In the genomic region with DNA sequence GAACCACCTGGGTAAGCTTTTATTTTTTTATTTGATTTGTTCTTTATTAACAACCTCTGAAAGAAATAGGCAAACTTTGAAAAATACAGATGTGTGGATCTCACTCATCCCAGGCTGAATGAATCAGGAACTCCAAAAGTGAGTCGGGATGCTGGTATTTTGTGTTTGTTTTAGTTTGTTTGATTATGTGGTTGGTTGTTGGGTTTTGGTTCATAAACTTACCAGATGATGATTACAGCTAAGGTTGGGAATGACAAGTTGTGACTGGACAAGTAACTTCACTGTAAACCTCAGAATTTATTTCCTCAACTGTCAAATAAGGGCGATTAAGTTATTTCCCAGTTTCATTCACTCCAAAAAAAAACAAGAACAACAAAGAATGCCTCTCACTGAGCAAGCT, we compare ENCODE assay signal across 27 cellular contexts.
DNase-seq lines count a peak whose midpoint lies in the region; ATAC-seq, FAIRE-seq and TF ChIP-seq lines count a peak whose summit lies in the region.
"Had no signal": no experiment of that assay in that cellular context is flagged by ENCODE, and none has a peak within 500 bp of the region (broad histone marks: within the 10 kb centered on the region; RNA-seq: fewer than 3 reads in every experiment).

No MANE protein-coding gene starts in this region.

- 69% methylated on average over 2 of the region's 2 CpGs for WGBS in mammary epithelial cell (ENCODE audit: low coverage, missing lambda C conversion rate)

- H3K9me3 ChIP-seq in mammary epithelial cell (replicated peaks; ENCODE audit: insufficient read depth, low read length) (no peaks in the 10 kb centered on the region), astrocyte (ENCODE audit: insufficient read depth, low read depth, low read length) (no peaks in the 10 kb centered on the region)
- H3K9me3 ChIP-seq: body of pancreas, HAP-1, suprapubic skin had no signal

- no peaks in the 10 kb centered on the region for H3K36me3 ChIP-seq in mammary epithelial cell (ENCODE audit: insufficient read depth, low read length)
- H3K36me3 ChIP-seq in astrocyte (ENCODE audit: insufficient read depth, low read length) = no peaks in the 10 kb centered on the region
- H3K36me3 ChIP-seq: HAP-1, suprapubic skin had no signal

- TF ChIP-seq CTCF in mammary epithelial cell (conservative IDR thresholded peaks at IDR 0.05 in 1 of 2, IDR thresholded peaks at IDR 0.05 in 1 of 2; ENCODE audit: extremely low read depth in 1 of 2, insufficient read depth in 1 of 2, low read depth in 1 of 2, low read length in 2 of 2) (no peak), MCF 10A (IDR thresholded peaks at IDR 0.05; ENCODE audit: unreplicated experiment) (no peak), astrocyte (IDR thresholded peaks at IDR 0.05; ENCODE audit: insufficient read depth, low read depth, low read length) (no peak)

- H3K4me1 ChIP-seq in mammary epithelial cell (ENCODE audit: insufficient read depth, low read length) = peaks cover 8% of the 10 kb centered on the region
- no peaks in the 10 kb centered on the region for H3K4me1 ChIP-seq in astrocyte (ENCODE audit: insufficient read depth, low read length)
- H3K4me1 ChIP-seq: body of pancreas, HAP-1, heart right ventricle, parathyroid adenoma, suprapubic skin had no signal

- H3K27ac ChIP-seq in mammary epithelial cell (ENCODE audit: insufficient read depth, low read depth, low read length) = no peak overlapping the region
- H3K27ac ChIP-seq in astrocyte (ENCODE audit: low read depth, low read length) = no peak overlapping the region
- H3K27ac ChIP-seq: body of pancreas, heart right ventricle, parathyroid adenoma, suprapubic skin had no signal

- intact Hi-C loops in mammary epithelial cell (cut with micrococcal nuclease) (no loop called here), MCF 10A (cut with micrococcal nuclease) (no loop called here)

- H3K9ac ChIP-seq in mammary epithelial cell (ENCODE audit: insufficient read depth, low read length) = no peak overlapping the region
- no peak overlapping the region for H3K9ac ChIP-seq in astrocyte (ENCODE audit: low read length)
- H3K9ac ChIP-seq: parathyroid adenoma had no signal

- DNase-seq in mammary epithelial cell = peak; percentile 62
- DNase-seq in MCF 10A (ENCODE audit: unreplicated experiment) = no peak
- peak; percentile 29 for DNase-seq in astrocyte (ENCODE audit: low read depth)
- peak; percentile 12 for DNase-seq in foreskin melanocyte
- DNase-seq in activated CD8-positive, alpha-beta memory T cell treated with anti-CD3 and anti-CD28 coated beads, Interleukin-2, amount 50 U/mL, for 48 hours = no peak
- no peak for DNase-seq in activated T-cell treated with anti-CD3 and anti-CD28 coated beads, Interleukin-2, amount 50 U/mL, for 4 hours
- DNase-seq: 8988T; activated CD4-positive, CD25-positive, alpha-beta regulatory T cell; activated CD8-positive, alpha-beta memory T cell treated with anti-CD3 and anti-CD28 coated beads for 24 hours; body of pancreas; CD4-positive, alpha-beta memory T cell; DMS79 treated with DMSO at 0.1 percent for 48 hours; heart right ventricle; Karpas-422; naive thymus-derived CD8-positive, alpha-beta T cell; NCI-H2171; NCI-H748 treated with DMSO at 0.1 percent for 48 hours; SIG-M5; stimulated activated CD4-positive, alpha-beta T cell treated with anti-CD3 and anti-CD28 coated beads, Interleukin-4, amount 100 ng/mL, for 24 hours had no signal

- no peak overlapping the region for H2AFZ ChIP-seq in mammary epithelial cell (ENCODE audit: low read depth, low read length)
- no peak overlapping the region for H2AFZ ChIP-seq in astrocyte (ENCODE audit: low read depth, low read length)
- H2AFZ ChIP-seq: parathyroid adenoma had no signal

- H3K27me3 Mint-ChIP-seq in MCF 10A (ENCODE audit: insufficient read depth, unreplicated experiment) = no peaks in the 10 kb centered on the region
- peaks cover 3% of the 10 kb centered on the region for H3K27me3 Mint-ChIP-seq in astrocyte (ENCODE audit: low read depth, unreplicated experiment)
- peaks cover 7% of the 10 kb centered on the region for H3K27me3 Mint-ChIP-seq in activated T-cell treated with anti-CD3 and anti-CD28 coated beads, Interleukin-2, amount 50 U/mL, for 4 hours (ENCODE audit: low read depth)
- H3K27me3 Mint-ChIP-seq: activated naive CD8-positive, alpha-beta T cell; CD4-positive, alpha-beta memory T cell had no signal

- H3K27ac Mint-ChIP-seq in MCF 10A (ENCODE audit: low read depth, unreplicated experiment) (no peak overlapping the region), astrocyte (ENCODE audit: unreplicated experiment) (peak overlapping the region; percentile 79)
- H3K27ac Mint-ChIP-seq: activated naive CD8-positive, alpha-beta T cell; activated T-helper 1 cell treated with anti-CD3 and anti-CD28 coated beads, Interleukin-12 subunit alpha, Interleukin-12 subunit beta, Interleukin-2, Interleukin-4 antibody, amounts not matched to agents 30 ng/mL and 10 ng/mL and 1 ng/mL, durations not matched to agents 14 hours and 24 hours and 36 hours; CD4-positive, alpha-beta memory T cell; T-helper 1 cell treated with Interleukin-12 subunit alpha and Interleukin-12 subunit beta and Interleukin-4 antibody, amounts not matched to agents 30 μg/mL and 1 μg/mL, for 36 hours had no signal

- peaks cover 6% of the 10 kb centered on the region for H3K36me3 Mint-ChIP-seq in MCF 10A (ENCODE audit: insufficient read depth, unreplicated experiment)
- peaks cover 6% of the 10 kb centered on the region for H3K36me3 Mint-ChIP-seq in astrocyte (ENCODE audit: low read depth, unreplicated experiment)
- peaks cover 6% of the 10 kb centered on the region for H3K36me3 Mint-ChIP-seq in activated T-cell treated with anti-CD3 and anti-CD28 coated beads, Interleukin-2, amount 50 U/mL, for 4 hours (ENCODE audit: insufficient read depth)

- CTCF ChIA-PET in mammary epithelial cell (lab: Charles Lee; ENCODE audit: low non-redundant PET) = no interaction called here
- CTCF ChIA-PET in MCF 10A (lab: Yijun Ruan, JAX) = interaction anchor here (0.5 to 0.6 kb wide), 2 partner anchors 21 to 245 kb away, joined by 3 read pairs; no protein-coding TSS in a partner anchor

- H3K4me3 ChIP-seq in mammary epithelial cell (replicated peaks in 1 of 3; ENCODE audit: insufficient read depth in 1 of 3, low read depth in 2 of 3, low read length in 3 of 3) (no peak overlapping the region), astrocyte (ENCODE audit: insufficient read depth, low read depth, low read length) (no peak overlapping the region)
- H3K4me3 ChIP-seq: body of pancreas, HAP-1, heart right ventricle, suprapubic skin had no signal

- BruUV-seq in mammary epithelial cell (replicated peaks; lab: Mats Ljungman, UMichigan) (no TSS peak), MCF 10A (replicated peaks; lab: Mats Ljungman, UMichigan) (no TSS peak)

- H3K4me2 ChIP-seq in mammary epithelial cell (ENCODE audit: insufficient read depth, low read depth, low read length) = no peak overlapping the region
- H3K4me2 ChIP-seq in astrocyte (ENCODE audit: low read length) = no peak overlapping the region

- no peaks in the 10 kb centered on the region for H3K79me2 ChIP-seq in mammary epithelial cell (ENCODE audit: insufficient read depth, low read length)
- no peaks in the 10 kb centered on the region for H3K79me2 ChIP-seq in astrocyte (ENCODE audit: insufficient read depth, low read length)
- H3K79me2 ChIP-seq: parathyroid adenoma had no signal

- H3K4me3 Mint-ChIP-seq in MCF 10A (ENCODE audit: unreplicated experiment) (no peak overlapping the region), astrocyte (ENCODE audit: unreplicated experiment) (peak overlapping the region; percentile 21)
- H3K4me3 Mint-ChIP-seq in activated T-cell treated with anti-CD3 and anti-CD28 coated beads, Interleukin-2, amount 50 U/mL, for 4 hours = no peak overlapping the region
- H3K4me3 Mint-ChIP-seq: activated naive CD8-positive, alpha-beta T cell; activated T-helper 1 cell treated with anti-CD3 and anti-CD28 coated beads, Interleukin-12 subunit alpha, Interleukin-12 subunit beta, Interleukin-2, Interleukin-4 antibody, amounts not matched to agents 30 ng/mL and 10 ng/mL and 1 ng/mL, durations not matched to agents 14 hours and 24 hours and 36 hours; CD4-positive, alpha-beta memory T cell; naive thymus-derived CD8-positive, alpha-beta T cell; T-helper 1 cell treated with Interleukin-12 subunit alpha and Interleukin-12 subunit beta and Interleukin-4 antibody, amounts not matched to agents 30 μg/mL and 1 μg/mL, for 36 hours had no signal

- dilution Hi-C loops in mammary epithelial cell (cut with HindIII; ENCODE audit: low sequenced_read_pairs) = no loop called here

- POLR2A ChIA-PET in MCF 10A (lab: Yijun Ruan, JAX) = no interaction called here

- FAIRE-seq in astrocyte (lab: Jason Lieb, UNC) = no peak

- in situ Hi-C loops in mammary epithelial cell (cut with MboI; ENCODE audit: low sequenced_read_pairs in 2 of 2) = no loop called here

- H3K27me3 ChIP-seq in mammary epithelial cell (ENCODE audit: insufficient read depth, low read length) (peaks cover 3% of the 10 kb centered on the region), astrocyte (ENCODE audit: insufficient read depth, low read length) (peaks cover 3% of the 10 kb centered on the region)
- H3K27me3 ChIP-seq: body of pancreas, heart right ventricle, suprapubic skin had no signal

- ATAC-seq in GM21576 (IDR thresholded peaks at IDR 0.05; ENCODE audit: unreplicated experiment) = no peak
- no peak for ATAC-seq in activated T-cell treated with anti-CD3 and anti-CD28 coated beads, Interleukin-2, amount 50 U/mL, for 4 hours
- ATAC-seq in GM21737 (IDR thresholded peaks at IDR 0.05; ENCODE audit: unreplicated experiment) = no peak
- ATAC-seq: body of pancreas; heart right ventricle; naive thymus-derived CD8-positive, alpha-beta T cell had no signal

- no peaks in the 10 kb centered on the region for H3K9me3 Mint-ChIP-seq in MCF 10A (ENCODE audit: unreplicated experiment)
- no peaks in the 10 kb centered on the region for H3K9me3 Mint-ChIP-seq in astrocyte (ENCODE audit: unreplicated experiment)
- H3K9me3 Mint-ChIP-seq in activated T-cell treated with anti-CD3 and anti-CD28 coated beads, Interleukin-2, amount 50 U/mL, for 4 hours = peaks cover 3% of the 10 kb centered on the region
- H3K9me3 Mint-ChIP-seq: activated T-helper 1 cell treated with anti-CD3 and anti-CD28 coated beads, Interleukin-12 subunit alpha, Interleukin-12 subunit beta, Interleukin-2, Interleukin-4 antibody, amounts not matched to agents 30 ng/mL and 10 ng/mL and 1 ng/mL, durations not matched to agents 14 hours and 24 hours and 36 hours; T-helper 1 cell treated with Interleukin-12 subunit alpha and Interleukin-12 subunit beta and Interleukin-4 antibody, amounts not matched to agents 30 μg/mL and 1 μg/mL, for 36 hours had no signal

- H3K4me1 Mint-ChIP-seq in MCF 10A (ENCODE audit: insufficient read depth, unreplicated experiment) = peaks cover 5% of the 10 kb centered on the region
- peaks cover 23% of the 10 kb centered on the region for H3K4me1 Mint-ChIP-seq in astrocyte (ENCODE audit: low read depth, unreplicated experiment)
- no peaks in the 10 kb centered on the region for H3K4me1 Mint-ChIP-seq in activated T-cell treated with anti-CD3 and anti-CD28 coated beads, Interleukin-2, amount 50 U/mL, for 4 hours (ENCODE audit: low read depth)

- H4K20me1 ChIP-seq in mammary epithelial cell (ENCODE audit: insufficient read depth, low read length) = no peaks in the 10 kb centered on the region
- H4K20me1 ChIP-seq in astrocyte (ENCODE audit: insufficient read depth, low read length) = no peaks in the 10 kb centered on the region

Comparison
In these comparisons a context has a peak if more than half of its experiments do, and no peak if none do; other contexts are left out.
1. DNase-seq: peak in mammary epithelial cell (single experiment), astrocyte (single experiment) and foreskin melanocyte (single experiment); none in MCF 10A (single experiment), activated CD8-positive, alpha-beta memory T cell treated with anti-CD3 and anti-CD28 coated beads, Interleukin-2, amount 50 U/mL, for 48 hours (single experiment) and activated T-cell treated with anti-CD3 and anti-CD28 coated beads, Interleukin-2, amount 50 U/mL, for 4 hours (single experiment).